In genomic region chr3:70771426-70772147, GRCh38 we compare ENCODE assay signal across 12 cellular contexts.
DNase-seq lines count a peak whose midpoint lies in the region; ATAC-seq and TF ChIP-seq lines count a peak whose summit lies in the region.
"Had no signal": no experiment of that assay in that cellular context is flagged by ENCODE, and none has a peak within 500 bp of the region (broad histone marks: within the 10 kb centered on the region; RNA-seq: fewer than 3 reads in every experiment).

No MANE protein-coding gene starts in this region.

- no peaks in the 10 kb centered on the region for H3K9me3 Mint-ChIP-seq in MCF 10A (ENCODE audit: unreplicated experiment)
- H3K9me3 Mint-ChIP-seq: memory B cell had no signal

- no TSS peak for BruUV-seq in MCF 10A (replicated peaks; lab: Mats Ljungman, UMichigan)

- H3K4me2 ChIP-seq in OCI-LY3 (ENCODE audit: low read length), result peak overlapping the region; percentile 28; the same call in 1 of the 2 replicates

- no peak overlapping the region for H3K4me3 Mint-ChIP-seq in MCF 10A (ENCODE audit: unreplicated experiment)
- H3K4me3 Mint-ChIP-seq: memory B cell had no signal

- H4K20me1 ChIP-seq in OCI-LY3 (ENCODE audit: insufficient read depth, low read length), result no peaks in the 10 kb centered on the region

- no peak overlapping the region for H3K9ac ChIP-seq in OCI-LY3 (ENCODE audit: low read length)

- DNase-seq in MCF 10A (ENCODE audit: unreplicated experiment), result peak; percentile 13
- DNase-seq in breast epithelium (ENCODE audit: low spot score in 2 of 2), result no peak
- DNase-seq in fibroblast of mammary gland (ENCODE audit: low read depth), result peak; percentile 56
- no peak for DNase-seq in NCI-H1092 (lab: John Stamatoyannopoulos, UW)
- no peak for DNase-seq in anterior cingulate cortex (lab: John Stamatoyannopoulos, UW)
- DNase-seq in midbrain (lab: John Stamatoyannopoulos, UW), result no peak
- DNase-seq: activated CD4-positive, CD25-positive, alpha-beta regulatory T cell treated with anti-CD3 and anti-CD28 coated beads, Interleukin-2, amount 50 U/mL, for 72 hours; activated effector memory CD4-positive, alpha-beta T cell treated with Interleukin-2 at 50 U/mL for 16 hours; caudate nucleus had no signal

- H3K36me3 Mint-ChIP-seq in MCF 10A (ENCODE audit: insufficient read depth, unreplicated experiment), result no peaks in the 10 kb centered on the region
- H3K36me3 Mint-ChIP-seq: memory B cell had no signal

- intact Hi-C loops in MCF 10A (cut with micrococcal nuclease), result no loop called here
- intact Hi-C loops in breast epithelium (cut with DNase I; ENCODE audit: low total_unique reads), result no loop called here

- H2AFZ ChIP-seq in OCI-LY3 (ENCODE audit: low read depth, low read length), result no peak overlapping the region

- H3K36me3 ChIP-seq in breast epithelium, result no peaks in the 10 kb centered on the region
- no peaks in the 10 kb centered on the region for H3K36me3 ChIP-seq in OCI-LY3 (replicated peaks; ENCODE audit: low read depth, low read length)

- CTCF ChIA-PET in MCF 10A (lab: Yijun Ruan, JAX), result no interaction called here

- ATAC-seq in GM19463 (IDR thresholded peaks at IDR 0.05; ENCODE audit: unreplicated experiment), result no peak

- no peaks in the 10 kb centered on the region for H3K79me2 ChIP-seq in OCI-LY3 (ENCODE audit: low read length)

- H3K9me3 ChIP-seq in breast epithelium, result no peaks in the 10 kb centered on the region
- H3K9me3 ChIP-seq in OCI-LY3 (ENCODE audit: insufficient read depth, low read length), result no peaks in the 10 kb centered on the region

- no peaks in the 10 kb centered on the region for H3K4me1 Mint-ChIP-seq in MCF 10A (ENCODE audit: insufficient read depth, unreplicated experiment)
- H3K4me1 Mint-ChIP-seq: memory B cell had no signal

- no peak for TF ChIP-seq CTCF in MCF 10A (IDR thresholded peaks at IDR 0.05; ENCODE audit: unreplicated experiment)
- no peak for TF ChIP-seq CTCF in breast epithelium (IDR thresholded peaks at IDR 0.05)
- no peak for TF ChIP-seq CTCF in OCI-LY3 (IDR thresholded peaks at IDR 0.05; ENCODE audit: low read depth, low read length)
- no peak for TF ChIP-seq CTCF in fibroblast of mammary gland (conservative IDR thresholded peaks at IDR 0.05; ENCODE audit: control insufficient read depth, insufficient read depth, low read depth, low read length)

- peaks cover 74% of the 10 kb centered on the region for H3K27me3 Mint-ChIP-seq in MCF 10A (ENCODE audit: insufficient read depth, unreplicated experiment)

- no peak overlapping the region for H3K4me3 ChIP-seq in breast epithelium
- no peak overlapping the region for H3K4me3 ChIP-seq in OCI-LY3 (ENCODE audit: low read length)
- no peak overlapping the region for H3K4me3 ChIP-seq in fibroblast of mammary gland (ENCODE audit: control insufficient read depth, low read depth, low read length)

- H3K27ac ChIP-seq in breast epithelium, result no peak overlapping the region
- H3K27ac ChIP-seq in OCI-LY3 (ENCODE audit: low read length), result no peak overlapping the region

- TF ChIP-seq POLR2A in breast epithelium (IDR thresholded peaks at IDR 0.05), result no peak

- H3K4me1 ChIP-seq in breast epithelium (no peaks in the 10 kb centered on the region), OCI-LY3 (ENCODE audit: low read length) (peaks cover 12% of the 10 kb centered on the region)

- H3K27me3 ChIP-seq in breast epithelium (no peaks in the 10 kb centered on the region), OCI-LY3 (ENCODE audit: low read depth, low read length) (peaks cover 40% of the 10 kb centered on the region)

- no peak overlapping the region for H3K27ac Mint-ChIP-seq in MCF 10A (ENCODE audit: low read depth, unreplicated experiment)
- H3K27ac Mint-ChIP-seq: memory B cell had no signal

- POLR2A ChIA-PET in MCF 10A (lab: Yijun Ruan, JAX), result no interaction called here

Comparison
In these comparisons a context has a peak if more than half of its experiments do, and no peak if none do; other contexts are left out.
1. DNase-seq: peak in MCF 10A (single experiment) and fibroblast of mammary gland (single experiment); none in breast epithelium (0 of 2), NCI-H1092 (single experiment), anterior cingulate cortex (0 of 58) and midbrain (single experiment).